Comparison of ENCODE assay signal across 14 cellular contexts in the genomic region with DNA sequence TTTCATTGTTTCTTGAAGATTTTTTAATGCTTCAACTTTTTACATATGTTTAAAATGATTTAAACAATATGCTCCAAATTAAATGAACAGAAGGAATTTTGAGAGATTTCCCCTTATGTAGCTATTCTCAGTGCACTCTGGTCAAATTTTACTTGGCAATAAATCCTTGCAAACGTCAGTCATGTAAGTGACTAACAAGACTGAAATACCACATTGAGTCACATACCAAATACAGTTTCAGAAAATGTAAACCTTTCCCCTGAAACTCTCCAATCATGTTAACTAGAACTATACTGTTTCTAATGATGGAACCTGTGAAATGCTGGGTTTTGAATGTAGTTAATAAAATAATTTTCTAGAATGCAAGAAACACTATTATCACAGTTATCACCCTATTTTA. TPM values are rescaled to one million over a fixed set of nuclear protein-coding genes. Genes with fewer than 3 reads are reported as not detected.
A peak's percentile ranks its signal among the peaks of the same experiment; 100 is the strongest.
DNase-seq lines count a peak whose midpoint lies in the region; ATAC-seq and TF ChIP-seq lines count a peak whose summit lies in the region.
"Had no signal": no experiment of that assay in that cellular context is flagged by ENCODE, and none has a peak within 500 bp of the region (broad histone marks: within the 10 kb centered on the region; RNA-seq: fewer than 3 reads in every experiment).

No MANE protein-coding gene starts in this region.

- H3K36me3 Mint-ChIP-seq in activated CD8-positive, alpha-beta memory T cell treated with anti-CD3 and anti-CD28 coated beads, Interleukin-2, amount 10 ng/mL, durations not matched to agents 7 days and 5 days, result peaks cover 41% of the 10 kb centered on the region
- H3K36me3 Mint-ChIP-seq in stimulated activated effector memory CD8-positive, alpha-beta T cell treated with anti-CD3 and anti-CD28 coated beads, Interleukin-12 subunit alpha, Interleukin-12 subunit beta, amount 100 ng/mL, for 72 hours, result peaks cover 59% of the 10 kb centered on the region

- intact Hi-C loops in mammary epithelial cell (cut with micrococcal nuclease) (no loop called here), right cardiac atrium (cut with DNase I) (no loop called here)

- 8% methylated on average over 1 of the region's 1 CpG for WGBS in mammary epithelial cell (ENCODE audit: low coverage, missing lambda C conversion rate)
- 29% methylated on average over 1 of the region's 1 CpG for WGBS in right cardiac atrium

- H3K27me3 Mint-ChIP-seq in activated CD8-positive, alpha-beta memory T cell treated with anti-CD3 and anti-CD28 coated beads, Interleukin-2, amount 10 ng/mL, durations not matched to agents 7 days and 5 days, result no peaks in the 10 kb centered on the region

- no peaks in the 10 kb centered on the region for H4K20me1 ChIP-seq in mammary epithelial cell (ENCODE audit: insufficient read depth, low read length)

- H2AFZ ChIP-seq in mammary epithelial cell (ENCODE audit: low read depth, low read length), result no peak overlapping the region

- H3K4me2 ChIP-seq in mammary epithelial cell (ENCODE audit: insufficient read depth, low read depth, low read length), result no peak overlapping the region

- H3K4me3 Mint-ChIP-seq in activated CD8-positive, alpha-beta memory T cell treated with anti-CD3 and anti-CD28 coated beads, Interleukin-2, amount 10 ng/mL, durations not matched to agents 7 days and 5 days, result no peak overlapping the region
- H3K4me3 Mint-ChIP-seq in stimulated activated effector memory CD8-positive, alpha-beta T cell treated with anti-CD3 and anti-CD28 coated beads, Interleukin-12 subunit alpha, Interleukin-12 subunit beta, amount 100 ng/mL, for 72 hours, result peak overlapping the region; percentile 30

- peaks cover 12% of the 10 kb centered on the region for H3K36me3 ChIP-seq in mammary epithelial cell (ENCODE audit: insufficient read depth, low read length)

- H3K27ac ChIP-seq in mammary epithelial cell (ENCODE audit: insufficient read depth, low read depth, low read length), result no peak overlapping the region
- no peak overlapping the region for H3K27ac ChIP-seq in right cardiac atrium (ENCODE audit: low read length)
- H3K27ac ChIP-seq: coronary artery, SK-N-MC had no signal

- in situ Hi-C loops in mammary epithelial cell (cut with MboI; ENCODE audit: low sequenced_read_pairs in 2 of 2), result no loop called here

- BruUV-seq in mammary epithelial cell (replicated peaks; lab: Mats Ljungman, UMichigan), result no TSS peak

- TF ChIP-seq CTCF in mammary epithelial cell (conservative IDR thresholded peaks at IDR 0.05 in 1 of 2, IDR thresholded peaks at IDR 0.05 in 1 of 2; ENCODE audit: extremely low read depth in 1 of 2, insufficient read depth in 1 of 2, low read depth in 1 of 2, low read length in 2 of 2), result no peak

- ATAC-seq in activated CD8-positive, alpha-beta memory T cell treated with anti-CD3 and anti-CD28 coated beads, Interleukin-2, amount 10 ng/mL, durations not matched to agents 7 days and 5 days, result peak; percentile 65
- peak; percentile 96 for ATAC-seq in stimulated activated effector memory CD8-positive, alpha-beta T cell treated with anti-CD3 and anti-CD28 coated beads, Interleukin-12 subunit alpha, Interleukin-12 subunit beta, amount 100 ng/mL, for 72 hours
- ATAC-seq in right cardiac atrium, result no peak

- H3K9me3 ChIP-seq in mammary epithelial cell (replicated peaks; ENCODE audit: insufficient read depth, low read length), result no peaks in the 10 kb centered on the region
- H3K9me3 ChIP-seq in right cardiac atrium (ENCODE audit: control insufficient read depth, low read length), result no peaks in the 10 kb centered on the region

- H3K9ac ChIP-seq in mammary epithelial cell (ENCODE audit: insufficient read depth, low read length), result no peak overlapping the region

- H3K4me1 ChIP-seq in mammary epithelial cell (ENCODE audit: insufficient read depth, low read length), result no peaks in the 10 kb centered on the region
- H3K4me1 ChIP-seq in right cardiac atrium (ENCODE audit: control insufficient read depth, insufficient read depth, low read length), result no peaks in the 10 kb centered on the region

- CTCF ChIA-PET in activated CD8-positive, alpha-beta memory T cell treated with anti-CD3 and anti-CD28 coated beads, Interleukin-2, amount 10 ng/mL, durations not matched to agents 7 days and 5 days (lab: Charles Lee), result interaction anchor here (0.9 to 1.3 kb wide), 2 partner anchors 11 to 16 kb away, joined by 3 to 7 read pairs; no protein-coding TSS in a partner anchor
- CTCF ChIA-PET in mammary epithelial cell (lab: Charles Lee; ENCODE audit: low non-redundant PET), result no interaction called here

- H3K79me2 ChIP-seq in mammary epithelial cell (ENCODE audit: insufficient read depth, low read length), result no peaks in the 10 kb centered on the region

- H3K9me3 Mint-ChIP-seq in activated CD8-positive, alpha-beta memory T cell treated with anti-CD3 and anti-CD28 coated beads, Interleukin-2, amount 10 ng/mL, durations not matched to agents 7 days and 5 days (ENCODE audit: low read depth), result no peaks in the 10 kb centered on the region
- no peaks in the 10 kb centered on the region for H3K9me3 Mint-ChIP-seq in stimulated activated effector memory CD8-positive, alpha-beta T cell treated with anti-CD3 and anti-CD28 coated beads, Interleukin-12 subunit alpha, Interleukin-12 subunit beta, amount 100 ng/mL, for 72 hours

- dilution Hi-C loops in mammary epithelial cell (cut with HindIII; ENCODE audit: low sequenced_read_pairs), result no loop called here

- no peaks in the 10 kb centered on the region for H3K27me3 ChIP-seq in mammary epithelial cell (ENCODE audit: insufficient read depth, low read length)
- no peaks in the 10 kb centered on the region for H3K27me3 ChIP-seq in right cardiac atrium (ENCODE audit: control insufficient read depth, insufficient read depth)

- no peak for DNase-seq in activated CD8-positive, alpha-beta memory T cell treated with anti-CD3 and anti-CD28 coated beads, Interleukin-2, amount 10 ng/mL, durations not matched to agents 7 days and 5 days
- no peak for DNase-seq in activated CD8-positive, alpha-beta memory T cell treated with anti-CD3 and anti-CD28 coated beads, Interleukin-2, amount 50 U/mL, for 48 hours
- peak; percentile 39 for DNase-seq in HT1080 (ENCODE audit: low read depth)
- DNase-seq in mammary epithelial cell, result peak; percentile 52
- no peak for DNase-seq in stimulated activated effector memory CD8-positive, alpha-beta T cell treated with anti-CD3 and anti-CD28 coated beads, Interleukin-12 subunit alpha, Interleukin-12 subunit beta, amount 100 ng/mL, for 72 hours (ENCODE audit: low spot score in 2 of 2)
- no peak for DNase-seq in dermis blood vessel endothelial cell
- no peak for DNase-seq in right cardiac atrium
- no peak for DNase-seq in NCI-H1417 (lab: John Stamatoyannopoulos, UW)
- DNase-seq: KG1; NCI-H510A; small intestine; stimulated activated CD8-positive, alpha-beta memory T cell treated with anti-CD3 and anti-CD28 coated beads, Interleukin-4, amount 100 ng/mL, for 48 hours had no signal

- peak overlapping the region; percentile 11 for H3K27ac Mint-ChIP-seq in activated CD8-positive, alpha-beta memory T cell treated with anti-CD3 and anti-CD28 coated beads, Interleukin-2, amount 10 ng/mL, durations not matched to agents 7 days and 5 days
- no peak overlapping the region for H3K27ac Mint-ChIP-seq in stimulated activated effector memory CD8-positive, alpha-beta T cell treated with anti-CD3 and anti-CD28 coated beads, Interleukin-12 subunit alpha, Interleukin-12 subunit beta, amount 100 ng/mL, for 72 hours

- peaks cover 35% of the 10 kb centered on the region for H3K4me1 Mint-ChIP-seq in activated CD8-positive, alpha-beta memory T cell treated with anti-CD3 and anti-CD28 coated beads, Interleukin-2, amount 10 ng/mL, durations not matched to agents 7 days and 5 days
- peaks cover 22% of the 10 kb centered on the region for H3K4me1 Mint-ChIP-seq in stimulated activated effector memory CD8-positive, alpha-beta T cell treated with anti-CD3 and anti-CD28 coated beads, Interleukin-12 subunit alpha, Interleukin-12 subunit beta, amount 100 ng/mL, for 72 hours

- H3K4me3 ChIP-seq in mammary epithelial cell (replicated peaks in 1 of 3; ENCODE audit: insufficient read depth in 1 of 3, low read depth in 2 of 3, low read length in 3 of 3), result no peak overlapping the region
- H3K4me3 ChIP-seq in right cardiac atrium (ENCODE audit: low read length), result no peak overlapping the region
- H3K4me3 ChIP-seq: coronary artery, SK-N-MC had no signal

RNA-seq across cellular contexts. Expression of a gene that starts 29.6 kb away (rescaled TPM):
- 10 to 100 TPM; 41.1 to 61.8 TPM for total RNA-seq in activated CD8-positive, alpha-beta memory T cell treated with anti-CD3 and anti-CD28 coated beads, Interleukin-2, amount 10 ng/mL, durations not matched to agents 7 days and 5 days
- total RNA-seq in HT1080 (2014; rRNA removed; shearing (Covaris generic)), result 41.9 and 49.5 TPM in 2 replicates
- polyA plus RNA-seq in HT1080 (2015; cell fraction: cytosol; rRNA removed), result 35.3 and 41.2 TPM in 2 replicates
- 30.1 and 32.5 TPM in 2 replicates for polyA plus RNA-seq in HT1080 (2015; cell fraction: nucleus; rRNA removed)
- total RNA-seq in mammary epithelial cell, result 10 to 100 TPM; 45.2 to 54.2 TPM
- 33.7 TPM for polyA plus RNA-seq in mammary epithelial cell
- polyA minus RNA-seq in mammary epithelial cell, result 47.7 TPM
- 81.4 and 81.7 TPM in 2 replicates for total RNA-seq in dermis blood vessel endothelial cell
- total RNA-seq in right cardiac atrium, result 100 to 1,000 TPM in 1 of 4 donors, 10 to 100 TPM in 3; 78.0 to 114 (median 84.7) TPM
- 46.1 TPM for polyA plus RNA-seq in right cardiac atrium

RNA-seq across cellular contexts. Expression of a gene that starts 45.5 kb away (rescaled TPM):
- total RNA-seq in activated CD8-positive, alpha-beta memory T cell treated with anti-CD3 and anti-CD28 coated beads, Interleukin-2, amount 10 ng/mL, durations not matched to agents 7 days and 5 days, result 10 to 100 TPM; 19.8 to 25.2 TPM
- 8.5 and 10.8 TPM in 2 replicates for total RNA-seq in HT1080 (2014; rRNA removed; shearing (Covaris generic))
- polyA plus RNA-seq in HT1080 (2015; cell fraction: cytosol; rRNA removed), result 18.4 and 24.0 TPM in 2 replicates
- polyA plus RNA-seq in HT1080 (2015; cell fraction: nucleus; rRNA removed), result 37.0 and 37.2 TPM in 2 replicates
- total RNA-seq in mammary epithelial cell (10 to 100 TPM; 20.4 to 20.8 TPM), dermis blood vessel endothelial cell (22.8 and 27.0 TPM in 2 replicates), right cardiac atrium (10 to 100 TPM in 2 of 4 donors, 1 to 10 TPM in 2; 7.6 to 17.5 (median 9.8) TPM)
- polyA plus RNA-seq in mammary epithelial cell (19.9 TPM), right cardiac atrium (3.0 TPM)
- 36.0 TPM for polyA minus RNA-seq in mammary epithelial cell

Comparison
In these comparisons a context has a peak if more than half of its experiments do, and no peak if none do; other contexts are left out.
1. ATAC-seq: peak in activated CD8-positive, alpha-beta memory T cell treated with anti-CD3 and anti-CD28 coated beads, Interleukin-2, amount 10 ng/mL, durations not matched to agents 7 days and 5 days (single experiment) and stimulated activated effector memory CD8-positive, alpha-beta T cell treated with anti-CD3 and anti-CD28 coated beads, Interleukin-12 subunit alpha, Interleukin-12 subunit beta, amount 100 ng/mL, for 72 hours (single experiment); none in right cardiac atrium (0 of 2).
2. DNase-seq: peak in HT1080 (single experiment) and mammary epithelial cell (single experiment); none in activated CD8-positive, alpha-beta memory T cell treated with anti-CD3 and anti-CD28 coated beads, Interleukin-2, amount 10 ng/mL, durations not matched to agents 7 days and 5 days (single experiment), activated CD8-positive, alpha-beta memory T cell treated with anti-CD3 and anti-CD28 coated beads, Interleukin-2, amount 50 U/mL, for 48 hours (single experiment), stimulated activated effector memory CD8-positive, alpha-beta T cell treated with anti-CD3 and anti-CD28 coated beads, Interleukin-12 subunit alpha, Interleukin-12 subunit beta, amount 100 ng/mL, for 72 hours (0 of 2), dermis blood vessel endothelial cell (single experiment), right cardiac atrium (0 of 3) and NCI-H1417 (0 of 3).